ENCODE assay signal across 8 cellular contexts in the genomic region with DNA sequence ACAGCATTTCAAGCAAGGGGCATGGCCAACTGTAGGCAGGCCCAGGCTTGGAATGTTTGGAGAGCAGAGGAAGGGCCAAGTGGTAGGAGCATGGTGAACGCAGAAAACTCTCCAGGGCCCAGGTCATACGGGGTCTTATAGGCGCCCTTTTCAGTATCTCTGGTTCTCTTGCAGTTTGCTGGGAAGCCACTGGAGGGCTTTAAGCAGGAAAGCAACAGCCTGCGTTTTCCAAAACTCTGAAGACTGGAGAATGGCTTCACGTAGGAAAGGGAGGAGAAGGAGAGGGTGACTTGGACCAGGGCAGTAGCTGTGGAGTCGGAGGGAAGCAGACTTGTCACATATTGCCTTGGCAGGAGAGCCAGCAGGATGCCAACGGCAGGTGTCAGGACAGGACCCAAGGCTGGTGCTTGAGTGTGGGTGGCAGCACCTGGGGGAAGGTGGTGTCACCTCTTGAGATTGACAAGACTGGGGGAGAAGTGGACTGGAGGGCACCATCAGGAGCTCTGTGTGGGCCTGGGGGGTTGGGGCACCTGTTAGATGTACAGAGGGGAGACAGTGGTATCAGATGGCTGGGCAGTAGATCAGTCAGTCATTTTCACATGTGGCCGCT. TPM values are rescaled to one million over a fixed set of nuclear protein-coding genes. Genes with fewer than 3 reads are reported as not detected.
DNase-seq lines count a peak whose midpoint lies in the region; ATAC-seq and TF ChIP-seq lines count a peak whose summit lies in the region.

No MANE protein-coding gene starts in this region.

- DNase-seq in NCI-H2196 (lab: John Stamatoyannopoulos, UW; ENCODE audit: unreplicated experiment) (peak; percentile 2), NCI-H2196 treated with DMSO at 0.1 percent for 48 hours (lab: John Stamatoyannopoulos, UW; ENCODE audit: unreplicated experiment) (no peak), OCI-M1 (lab: John Stamatoyannopoulos, UW) (peak; percentile 21), foreskin fibroblast (peak in 1 of 2 donors; percentile 34), smooth muscle cell (lab: John Stamatoyannopoulos, UW; ENCODE audit: unreplicated experiment) (no peak)
- DNase-seq in stimulated activated naive CD8-positive, alpha-beta T cell treated with anti-CD3 and anti-CD28 coated beads, Interleukin-15, Interleukin-2, amounts not matched to agents 100 U/mL and 50 U/mL, for 24 hours = no peak

- no peak overlapping the region for H3K27ac ChIP-seq in smooth muscle cell (ENCODE audit: low read depth)

- no peak for ATAC-seq in HG02840 (IDR thresholded peaks at IDR 0.05; ENCODE audit: low FRiP score, unreplicated experiment)
- ATAC-seq in stimulated activated naive CD8-positive, alpha-beta T cell treated with anti-CD3 and anti-CD28 coated beads, Interleukin-15, Interleukin-2, amounts not matched to agents 100 U/mL and 50 U/mL, for 24 hours = no peak
- ATAC-seq in GM21526 (IDR thresholded peaks at IDR 0.05; ENCODE audit: low FRiP score, unreplicated experiment) = no peak

- no peaks in the 10 kb centered on the region for H3K9me3 ChIP-seq in smooth muscle cell (replicated peaks; ENCODE audit: low read depth)

- no peaks in the 10 kb centered on the region for H3K4me1 ChIP-seq in smooth muscle cell (ENCODE audit: low read depth)

- H3K36me3 ChIP-seq in smooth muscle cell (ENCODE audit: low read depth) = no peaks in the 10 kb centered on the region

- H3K4me2 ChIP-seq in smooth muscle cell = no peak overlapping the region

- no peaks in the 10 kb centered on the region for H3F3A ChIP-seq in smooth muscle cell (ENCODE audit: low read depth)

- H3K27me3 ChIP-seq in smooth muscle cell (ENCODE audit: low read depth) = no peaks in the 10 kb centered on the region

- 45% methylated on average over 8 of the region's 8 CpGs for WGBS in smooth muscle cell (ENCODE audit: low lambda C conversion rate)

- H3K9ac ChIP-seq in smooth muscle cell (ENCODE audit: low read depth) = no peak overlapping the region

- no peaks in the 10 kb centered on the region for H4K20me1 ChIP-seq in smooth muscle cell (ENCODE audit: low read depth)

- no peaks in the 10 kb centered on the region for H3K79me2 ChIP-seq in smooth muscle cell (ENCODE audit: low read depth)

- H3K4me3 ChIP-seq in foreskin fibroblast (ENCODE audit: low read depth in 1 of 2, low read length in 2 of 2) (no peak overlapping the region), smooth muscle cell (no peak overlapping the region)

- H2AFZ ChIP-seq in smooth muscle cell (ENCODE audit: low read depth) = no peak overlapping the region

- TF ChIP-seq CTCF in foreskin fibroblast (IDR thresholded peaks at IDR 0.05; ENCODE audit: low read depth, low read length) (peak; percentile 30), smooth muscle cell (IDR thresholded peaks at IDR 0.05; ENCODE audit: borderline replicate concordance, insufficient read depth, poor library complexity, severe bottlenecking) (peak; percentile 31)

RNA-seq across cellular contexts. Expression of a gene that starts 21.9 kb away (rescaled TPM):
- total RNA-seq in smooth muscle cell = not detected in 2 replicates
- polyA plus RNA-seq in smooth muscle cell = not detected in 2 replicates

RNA-seq across cellular contexts. Expression of a gene that starts 22.6 kb away (rescaled TPM):
- total RNA-seq in smooth muscle cell = not detected in 2 replicates
- not detected in 2 replicates for polyA plus RNA-seq in smooth muscle cell

RNA-seq across cellular contexts. Expression of a gene that starts 56.9 kb away (rescaled TPM):
- 807 and 860 TPM in 2 replicates for total RNA-seq in smooth muscle cell
- 1,632 and 1,832 TPM in 2 replicates for polyA plus RNA-seq in smooth muscle cell

Comparison
In these comparisons a context has a peak if more than half of its experiments do, and no peak if none do; other contexts are left out.
1. DNase-seq: peak in NCI-H2196 (single experiment) and OCI-M1 (single experiment); none in NCI-H2196 treated with DMSO at 0.1 percent for 48 hours (single experiment), smooth muscle cell (single experiment) and stimulated activated naive CD8-positive, alpha-beta T cell treated with anti-CD3 and anti-CD28 coated beads, Interleukin-15, Interleukin-2, amounts not matched to agents 100 U/mL and 50 U/mL, for 24 hours (single experiment).